Comparison of ENCODE assay signal across 10 cellular contexts in genomic region chr17:52106638-52107261, GRCh38. TPM values are rescaled to one million over a fixed set of nuclear protein-coding genes. Genes with fewer than 3 reads are reported as not detected.
A peak's percentile ranks its signal among the peaks of the same experiment; 100 is the strongest.
DNase-seq lines count a peak whose midpoint lies in the region; ATAC-seq and TF ChIP-seq lines count a peak whose summit lies in the region.
"Had no signal": no experiment of that assay in that cellular context is flagged by ENCODE, and none has a peak within 500 bp of the region (broad histone marks: within the 10 kb centered on the region; RNA-seq: fewer than 3 reads in every experiment).

No MANE protein-coding gene starts in this region.

- H3K9me3 Mint-ChIP-seq in activated naive CD8-positive, alpha-beta T cell treated with anti-CD3 and anti-CD28 coated beads for 36 hours = no peaks in the 10 kb centered on the region
- H3K9me3 Mint-ChIP-seq: stimulated activated naive CD8-positive, alpha-beta T cell treated with anti-CD3 and anti-CD28 coated beads, Interleukin-15, Interleukin-2, amounts not matched to agents 100 ng/mL and 50 ng/mL, for 24 hours had no signal

- no peaks in the 10 kb centered on the region for H3K36me3 Mint-ChIP-seq in activated naive CD8-positive, alpha-beta T cell treated with anti-CD3 and anti-CD28 coated beads for 36 hours
- H3K36me3 Mint-ChIP-seq: activated naive CD8-positive, alpha-beta T cell had no signal

- H3K4me3 ChIP-seq in HFF-Myc (replicated peaks; ENCODE audit: low read depth, low read length) = no peak overlapping the region

- no peak overlapping the region for H3K4me3 Mint-ChIP-seq in activated naive CD8-positive, alpha-beta T cell treated with anti-CD3 and anti-CD28 coated beads for 36 hours
- H3K4me3 Mint-ChIP-seq: activated naive CD8-positive, alpha-beta T cell; stimulated activated naive CD8-positive, alpha-beta T cell treated with anti-CD3 and anti-CD28 coated beads, Interleukin-15, Interleukin-2, amounts not matched to agents 100 ng/mL and 50 ng/mL, for 24 hours had no signal

- peak; percentile 35 for DNase-seq in NCI-H1436 (lab: John Stamatoyannopoulos, UW)
- no peak for DNase-seq in NCI-H1436 treated with DMSO at 0.1 percent for 48 hours (lab: John Stamatoyannopoulos, UW)
- DNase-seq in HFF-Myc (ENCODE audit: extremely low read depth, low read depth) = peak; percentile 4
- DNase-seq in NCI-H748 (lab: John Stamatoyannopoulos, UW; ENCODE audit: unreplicated experiment) = peak; percentile 51
- DNase-seq in activated naive CD8-positive, alpha-beta T cell treated with anti-CD3 and anti-CD28 coated beads for 36 hours = peak; percentile 12
- peak; percentile 28 for DNase-seq in iPS DF 4.7 (ENCODE audit: extremely low read depth, low spot score)
- DNase-seq in stimulated activated CD4-positive, alpha-beta T cell treated with anti-CD3 and anti-CD28 coated beads, Interleukin-15, amount 100 ng/mL, for 24 hours = peak; percentile 57

- H3K27me3 Mint-ChIP-seq in activated naive CD8-positive, alpha-beta T cell treated with anti-CD3 and anti-CD28 coated beads for 36 hours = peaks cover 7% of the 10 kb centered on the region

- H3K27ac Mint-ChIP-seq in activated naive CD8-positive, alpha-beta T cell treated with anti-CD3 and anti-CD28 coated beads for 36 hours = no peak overlapping the region
- H3K27ac Mint-ChIP-seq: activated naive CD8-positive, alpha-beta T cell; stimulated activated naive CD8-positive, alpha-beta T cell treated with anti-CD3 and anti-CD28 coated beads, Interleukin-15, Interleukin-2, amounts not matched to agents 100 ng/mL and 50 ng/mL, for 24 hours had no signal

- peak; percentile 62 for TF ChIP-seq CTCF in HFF-Myc (IDR thresholded peaks at IDR 0.05; ENCODE audit: low read depth, low read length, missing control alignments)

- ATAC-seq in HG03469 (IDR thresholded peaks at IDR 0.05; ENCODE audit: unreplicated experiment) = no peak

- H3K4me1 Mint-ChIP-seq in activated naive CD8-positive, alpha-beta T cell treated with anti-CD3 and anti-CD28 coated beads for 36 hours = no peaks in the 10 kb centered on the region

RNA-seq across cellular contexts. Expression of gene CA10, which starts 51.8 kb away (rescaled TPM):
- not detected for total RNA-seq in activated naive CD8-positive, alpha-beta T cell treated with anti-CD3 and anti-CD28 coated beads for 36 hours
